In genomic region chr19:54684537-54684936, GRCh38 we compare ENCODE assay signal across 10 cellular contexts. TPM values are rescaled to one million over a fixed set of nuclear protein-coding genes. Genes with fewer than 3 reads are reported as not detected.
DNase-seq lines count a peak whose midpoint lies in the region; ATAC-seq and TF ChIP-seq lines count a peak whose summit lies in the region.
"Had no signal": no experiment of that assay in that cellular context is flagged by ENCODE, and none has a peak within 500 bp of the region (broad histone marks: within the 10 kb centered on the region; RNA-seq: fewer than 3 reads in every experiment).

No MANE protein-coding gene starts in this region.

- H3K27me3 ChIP-seq in adrenal gland = no peaks in the 10 kb centered on the region
- H3K27me3 ChIP-seq in neural progenitor cell = no peaks in the 10 kb centered on the region
- H3K27me3 ChIP-seq in hepatocyte = no peaks in the 10 kb centered on the region

- no peaks in the 10 kb centered on the region for H3K9me3 Mint-ChIP-seq in activated CD4-positive, alpha-beta T cell treated with anti-CD3 and anti-CD28 coated beads, Interleukin-2, amount 10 ng/mL, durations not matched to agents 24 days and 14 days
- H3K9me3 Mint-ChIP-seq in neural progenitor cell = peaks cover 8% of the 10 kb centered on the region
- no peaks in the 10 kb centered on the region for H3K9me3 Mint-ChIP-seq in stimulated activated effector memory CD8-positive, alpha-beta T cell treated with anti-CD3 and anti-CD28 coated beads, Interleukin-12 subunit alpha, Interleukin-12 subunit beta, amount 100 ng/mL, for 72 hours

- H3K4me1 ChIP-seq in adrenal gland (replicated peaks in 1 of 2) (no peaks in the 10 kb centered on the region), neural progenitor cell (no peaks in the 10 kb centered on the region), hepatocyte (ENCODE audit: insufficient read depth) (no peaks in the 10 kb centered on the region)

- H3K4me3 ChIP-seq in adrenal gland = no peak overlapping the region
- no peak overlapping the region for H3K4me3 ChIP-seq in neural progenitor cell
- H3K4me3 ChIP-seq in hepatocyte = no peak overlapping the region

- H3K9me3 ChIP-seq in adrenal gland (replicated peaks in 1 of 3) = no peaks in the 10 kb centered on the region
- H3K9me3 ChIP-seq in neural progenitor cell (ENCODE audit: low read depth) = peaks cover 10% of the 10 kb centered on the region
- no peaks in the 10 kb centered on the region for H3K9me3 ChIP-seq in hepatocyte (ENCODE audit: low read depth)

- WGBS in adrenal gland, 4 donors = 11 to 20% (median 16%) methylated on average over 3 of the region's 3 CpGs
- WGBS in hepatocyte (ENCODE audit: low lambda C conversion rate, missing lambda C conversion rate) = 37% methylated on average over 3 of the region's 3 CpGs

- no peak for TF ChIP-seq POLR2A in adrenal gland (IDR thresholded peaks at IDR 0.05)

- H3K79me2 ChIP-seq in neural progenitor cell (ENCODE audit: low read depth) = no peaks in the 10 kb centered on the region
- H3K79me2 ChIP-seq in hepatocyte = no peaks in the 10 kb centered on the region

- H3K9ac ChIP-seq in neural progenitor cell = no peak overlapping the region

- TF ChIP-seq CTCF in adrenal gland (IDR thresholded peaks at IDR 0.05) (no peak), neural progenitor cell (IDR thresholded peaks at IDR 0.05) (no peak), hepatocyte (IDR thresholded peaks at IDR 0.05; ENCODE audit: poor library complexity) (no peak)

- no peaks in the 10 kb centered on the region for H3K4me1 Mint-ChIP-seq in activated CD4-positive, alpha-beta T cell treated with anti-CD3 and anti-CD28 coated beads, Interleukin-2, amount 10 ng/mL, durations not matched to agents 24 days and 14 days
- no peaks in the 10 kb centered on the region for H3K4me1 Mint-ChIP-seq in neural progenitor cell
- no peaks in the 10 kb centered on the region for H3K4me1 Mint-ChIP-seq in stimulated activated effector memory CD8-positive, alpha-beta T cell treated with anti-CD3 and anti-CD28 coated beads, Interleukin-12 subunit alpha, Interleukin-12 subunit beta, amount 100 ng/mL, for 72 hours

- H4K20me1 ChIP-seq in neural progenitor cell (ENCODE audit: low read depth) = no peaks in the 10 kb centered on the region
- H4K20me1 ChIP-seq in hepatocyte (ENCODE audit: insufficient read depth, poor library complexity, severe bottlenecking) = no peaks in the 10 kb centered on the region

- H3K27ac Mint-ChIP-seq in activated CD4-positive, alpha-beta T cell treated with anti-CD3 and anti-CD28 coated beads, Interleukin-2, amount 10 ng/mL, durations not matched to agents 24 days and 14 days = no peak overlapping the region
- H3K27ac Mint-ChIP-seq in neural progenitor cell = no peak overlapping the region
- H3K27ac Mint-ChIP-seq in stimulated activated effector memory CD8-positive, alpha-beta T cell treated with anti-CD3 and anti-CD28 coated beads, Interleukin-12 subunit alpha, Interleukin-12 subunit beta, amount 100 ng/mL, for 72 hours = no peak overlapping the region

- H2AFZ ChIP-seq in neural progenitor cell (replicated peaks) (no peak overlapping the region), hepatocyte (no peak overlapping the region)

- H3K36me3 ChIP-seq in adrenal gland (replicated peaks in 1 of 2) = no peaks in the 10 kb centered on the region
- H3K36me3 ChIP-seq in neural progenitor cell = no peaks in the 10 kb centered on the region
- no peaks in the 10 kb centered on the region for H3K36me3 ChIP-seq in hepatocyte (replicated peaks; ENCODE audit: insufficient read depth, low read depth)

- H3K27ac ChIP-seq in adrenal gland (no peak overlapping the region), neural progenitor cell (no peak overlapping the region), hepatocyte (no peak overlapping the region)

- intact Hi-C loops in activated CD4-positive, alpha-beta T cell treated with anti-CD3 and anti-CD28 coated beads, Interleukin-2, amount 10 ng/mL, durations not matched to agents 24 days and 14 days (cut with micrococcal nuclease) = no loop called here
- intact Hi-C loops in adrenal gland (cut with DNase I) = no loop called here

- ATAC-seq in stimulated activated effector memory CD8-positive, alpha-beta T cell treated with anti-CD3 and anti-CD28 coated beads, Interleukin-12 subunit alpha, Interleukin-12 subunit beta, amount 100 ng/mL, for 72 hours = no peak
- no peak for ATAC-seq in HG03520 (IDR thresholded peaks at IDR 0.05; ENCODE audit: unreplicated experiment)

- H3K4me2 ChIP-seq in neural progenitor cell (no peak overlapping the region), hepatocyte (no peak overlapping the region)

- no peaks in the 10 kb centered on the region for H3F3A ChIP-seq in neural progenitor cell (ENCODE audit: low read depth)

- no peaks in the 10 kb centered on the region for H3K9me2 ChIP-seq in hepatocyte (replicated peaks; ENCODE audit: insufficient read depth)

- H3K36me3 Mint-ChIP-seq in activated CD4-positive, alpha-beta T cell treated with anti-CD3 and anti-CD28 coated beads, Interleukin-2, amount 10 ng/mL, durations not matched to agents 24 days and 14 days (ENCODE audit: low read depth) = no peaks in the 10 kb centered on the region
- no peaks in the 10 kb centered on the region for H3K36me3 Mint-ChIP-seq in neural progenitor cell
- no peaks in the 10 kb centered on the region for H3K36me3 Mint-ChIP-seq in stimulated activated effector memory CD8-positive, alpha-beta T cell treated with anti-CD3 and anti-CD28 coated beads, Interleukin-12 subunit alpha, Interleukin-12 subunit beta, amount 100 ng/mL, for 72 hours

- H3K4me3 Mint-ChIP-seq in activated CD4-positive, alpha-beta T cell treated with anti-CD3 and anti-CD28 coated beads, Interleukin-2, amount 10 ng/mL, durations not matched to agents 24 days and 14 days = no peak overlapping the region
- H3K4me3 Mint-ChIP-seq in neural progenitor cell = no peak overlapping the region
- H3K4me3 Mint-ChIP-seq in stimulated activated effector memory CD8-positive, alpha-beta T cell treated with anti-CD3 and anti-CD28 coated beads, Interleukin-12 subunit alpha, Interleukin-12 subunit beta, amount 100 ng/mL, for 72 hours = no peak overlapping the region

- peak; percentile 76 for DNase-seq in activated CD4-positive, alpha-beta T cell treated with anti-CD3 and anti-CD28 coated beads, Interleukin-2, amount 10 ng/mL, durations not matched to agents 24 days and 14 days
- DNase-seq in activated CD4-positive, alpha-beta T cell treated with anti-CD3 and anti-CD28 coated beads for 4 hours = no peak
- DNase-seq in NCI-H2196 (lab: John Stamatoyannopoulos, UW; ENCODE audit: unreplicated experiment) (peak; percentile 8), adrenal gland (peak in 4 of 7 donors; percentile 16 to 30 (median 23)), neural progenitor cell (ENCODE audit: low spot score) (peak; percentile 53), hepatocyte (ENCODE audit: low spot score) (no peak)
- DNase-seq in stimulated activated effector memory CD8-positive, alpha-beta T cell treated with anti-CD3 and anti-CD28 coated beads, Interleukin-12 subunit alpha, Interleukin-12 subunit beta, amount 100 ng/mL, for 72 hours (ENCODE audit: low spot score in 2 of 2) = no peak
- DNase-seq: hippocampal formation, occipital lobe had no signal

- peaks cover 3% of the 10 kb centered on the region for H3K27me3 Mint-ChIP-seq in activated CD4-positive, alpha-beta T cell treated with anti-CD3 and anti-CD28 coated beads, Interleukin-2, amount 10 ng/mL, durations not matched to agents 24 days and 14 days
- no peaks in the 10 kb centered on the region for H3K27me3 Mint-ChIP-seq in neural progenitor cell (ENCODE audit: insufficient read depth, low read depth)

RNA-seq across cellular contexts. Expression of gene LILRB4, which starts 21.8 kb away (rescaled TPM):
- not detected in 2 replicates for total RNA-seq in activated CD4-positive, alpha-beta T cell treated with anti-CD3 and anti-CD28 coated beads, Interleukin-2, amount 10 ng/mL, durations not matched to agents 24 days and 14 days
- total RNA-seq in adrenal gland (10 to 100 TPM in 6 of 8 donors, 1 to 10 TPM in 1, under 1 TPM in 1; 0.91 to 26.4 (median 11.1) TPM), neural progenitor cell (ENCODE audit: low replicate concordance) (not detected in 2 replicates), hepatocyte (not detected in 2 replicates)
- polyA plus RNA-seq in adrenal gland (10 to 100 TPM in 1 of 3 donors, 1 to 10 TPM in 2; 2.5 to 12.1 (median 5.0) TPM), hepatocyte (not detected in 2 replicates)

RNA-seq across cellular contexts. Expression of gene KIR3DL3, which starts 39.7 kb away (rescaled TPM):
- not detected in 2 replicates for total RNA-seq in activated CD4-positive, alpha-beta T cell treated with anti-CD3 and anti-CD28 coated beads, Interleukin-2, amount 10 ng/mL, durations not matched to agents 24 days and 14 days
- total RNA-seq in adrenal gland (not detected), neural progenitor cell (ENCODE audit: low replicate concordance) (not detected in 2 replicates), hepatocyte (not detected in 2 replicates)
- polyA plus RNA-seq in adrenal gland (not detected), hepatocyte (not detected in 2 replicates)
- total RNA-seq: occipital lobe had no signal

RNA-seq across cellular contexts. Expression of gene KIR2DL3, which starts 53.8 kb away (rescaled TPM):
- 0.12 TPM in 1 of 2 replicates, not detected in the other for total RNA-seq in activated CD4-positive, alpha-beta T cell treated with anti-CD3 and anti-CD28 coated beads, Interleukin-2, amount 10 ng/mL, durations not matched to agents 24 days and 14 days
- total RNA-seq in adrenal gland (under 1 TPM in 1 of 8 donors, not detected in 7; 0.28 TPM), neural progenitor cell (ENCODE audit: low replicate concordance) (not detected in 2 replicates), hepatocyte (not detected in 2 replicates)
- polyA plus RNA-seq in adrenal gland (under 1 TPM in 1 of 3 donors, not detected in 2; 0.24 TPM), hepatocyte (not detected in 2 replicates)
- total RNA-seq: occipital lobe had no signal

RNA-seq across cellular contexts. Expression of gene LILRB1, which starts 54.3 kb away (rescaled TPM):
- 0.33 TPM in 1 of 2 replicates, not detected in the other for total RNA-seq in activated CD4-positive, alpha-beta T cell treated with anti-CD3 and anti-CD28 coated beads, Interleukin-2, amount 10 ng/mL, durations not matched to agents 24 days and 14 days
- total RNA-seq in adrenal gland = 10 to 100 TPM in 5 of 8 donors, 1 to 10 TPM in 2, under 1 TPM in 1; 0.36 to 20.2 (median 10.9) TPM
- 10 to 100 TPM in 1 of 3 donors, 1 to 10 TPM in 2; 2.4 to 14.7 (median 3.1) TPM for polyA plus RNA-seq in adrenal gland
- not detected in 2 replicates for total RNA-seq in neural progenitor cell (ENCODE audit: low replicate concordance)
- total RNA-seq in hepatocyte = not detected in 2 replicates
- polyA plus RNA-seq in hepatocyte = not detected in 2 replicates
- total RNA-seq: occipital lobe had no signal

Comparison
In these comparisons a context has a peak if more than half of its experiments do, and no peak if none do; other contexts are left out.
1. DNase-seq: peak in activated CD4-positive, alpha-beta T cell treated with anti-CD3 and anti-CD28 coated beads, Interleukin-2, amount 10 ng/mL, durations not matched to agents 24 days and 14 days (single experiment), NCI-H2196 (single experiment), adrenal gland (4 of 7) and neural progenitor cell (single experiment); none in activated CD4-positive, alpha-beta T cell treated with anti-CD3 and anti-CD28 coated beads for 4 hours (0 of 2), stimulated activated effector memory CD8-positive, alpha-beta T cell treated with anti-CD3 and anti-CD28 coated beads, Interleukin-12 subunit alpha, Interleukin-12 subunit beta, amount 100 ng/mL, for 72 hours (0 of 2) and hepatocyte (single experiment).